8 cellular contexts compared by ENCODE assay signal in genomic region chr19:42113641-42114348, GRCh38. TPM values are rescaled to one million over a fixed set of nuclear protein-coding genes. Genes with fewer than 3 reads are reported as not detected.
DNase-seq lines count a peak whose midpoint lies in the region; ATAC-seq and TF ChIP-seq lines count a peak whose summit lies in the region.

No MANE protein-coding gene starts in this region.

- ATAC-seq in CD8-positive, alpha-beta T cell = no peak
- ATAC-seq in GM19023 (IDR thresholded peaks at IDR 0.05; ENCODE audit: unreplicated experiment) (peak; percentile 65), foreskin keratinocyte (peak; percentile 88)
- peak; percentile 48 for ATAC-seq in stimulated activated naive CD8-positive, alpha-beta T cell treated with anti-CD3 and anti-CD28 coated beads, Interleukin-15, Interleukin-2, amounts not matched to agents 100 U/mL and 50 U/mL, for 24 hours

- peaks cover 2% of the 10 kb centered on the region for H3K4me1 ChIP-seq in CD8-positive, alpha-beta T cell (ENCODE audit: insufficient read depth, low read length)
- H3K4me1 ChIP-seq in SJSA1 (replicated peaks) (peaks cover 48% of the 10 kb centered on the region), foreskin keratinocyte (peaks cover 36% of the 10 kb centered on the region)

- DNase-seq in CD8-positive, alpha-beta T cell = no peak
- DNase-seq in HPDE6-E6E7 (ENCODE audit: extremely low spot score) = peak; percentile 95
- peak; percentile 83 to 93 for DNase-seq in SJSA1 (ENCODE audit: low read depth in 1 of 2, low spot score in 2 of 2)
- peak; percentile 99 for DNase-seq in foreskin keratinocyte
- peak; percentile 24 for DNase-seq in stimulated activated naive CD8-positive, alpha-beta T cell treated with anti-CD3 and anti-CD28 coated beads, Interleukin-15, Interleukin-2, amounts not matched to agents 100 U/mL and 50 U/mL, for 24 hours
- no peak for DNase-seq in stimulated activated CD8-positive, alpha-beta memory T cell treated with anti-CD3 and anti-CD28 coated beads, Interleukin-4, amount 100 ng/mL, for 48 hours
- no peak for DNase-seq in stimulated activated naive CD4-positive, alpha-beta T cell treated with Interleukin-2 at 50 U/mL for 16 hours (lab: John Stamatoyannopoulos, UW)

- peaks cover 8% of the 10 kb centered on the region for H3K4me1 Mint-ChIP-seq in CD8-positive, alpha-beta T cell (ENCODE audit: low read depth)

- H3K36me3 Mint-ChIP-seq in CD8-positive, alpha-beta T cell = peaks cover 79% of the 10 kb centered on the region

- H3K9me3 Mint-ChIP-seq in CD8-positive, alpha-beta T cell = no peaks in the 10 kb centered on the region

- CTCF ChIA-PET in CD8-positive, alpha-beta T cell (lab: Charles Lee) = interaction anchor here (0.7 to 7.0 kb wide), 8 partner anchors 19 to 287 kb away, joined by 3 to 79 read pairs (median 4); partner anchors contain the start of gene POU2F2

- no peak overlapping the region for H3K27ac ChIP-seq in CD8-positive, alpha-beta T cell (ENCODE audit: low read depth, low read length)
- H3K27ac ChIP-seq in SJSA1 (peak overlapping the region; percentile 50), foreskin keratinocyte (peak overlapping the region; percentile 100)

- H3K4me3 Mint-ChIP-seq in CD8-positive, alpha-beta T cell = no peak overlapping the region

- H3K27me3 ChIP-seq in CD8-positive, alpha-beta T cell (ENCODE audit: insufficient read depth, low read length) = no peaks in the 10 kb centered on the region
- no peaks in the 10 kb centered on the region for H3K27me3 ChIP-seq in SJSA1 (replicated peaks)
- H3K27me3 ChIP-seq in foreskin keratinocyte = no peaks in the 10 kb centered on the region

- no peaks in the 10 kb centered on the region for H3K27me3 Mint-ChIP-seq in CD8-positive, alpha-beta T cell (ENCODE audit: low read depth)

- intact Hi-C loops in CD8-positive, alpha-beta T cell (cut with DNase I, micrococcal nuclease) = no loop called here

- peaks cover 13% of the 10 kb centered on the region for H3K36me3 ChIP-seq in CD8-positive, alpha-beta T cell (ENCODE audit: insufficient read depth, low read length)
- H3K36me3 ChIP-seq in SJSA1 = no peaks in the 10 kb centered on the region

- H3K9me3 ChIP-seq in CD8-positive, alpha-beta T cell (ENCODE audit: low read length) = no peaks in the 10 kb centered on the region
- H3K9me3 ChIP-seq in SJSA1 (replicated peaks) = no peaks in the 10 kb centered on the region

- POLR2A ChIA-PET in CD8-positive, alpha-beta T cell (lab: Charles Lee) = interaction anchor here (0.6 to 1.5 kb wide), 2 partner anchors 30 to 310 kb away, joined by 3 read pairs; no protein-coding TSS in a partner anchor

- H3K4me3 ChIP-seq in CD8-positive, alpha-beta T cell (ENCODE audit: low read depth, low read length) = no peak overlapping the region
- no peak overlapping the region for H3K4me3 ChIP-seq in SJSA1

- H3K27ac Mint-ChIP-seq in CD8-positive, alpha-beta T cell = peak overlapping the region; percentile 69

- no peak for TF ChIP-seq CTCF in CD8-positive, alpha-beta T cell (IDR thresholded peaks at IDR 0.05)
- TF ChIP-seq CTCF in foreskin keratinocyte (conservative IDR thresholded peaks at IDR 0.05) = peak; percentile 72

RNA-seq across cellular contexts. Expression of gene POU2F2, which starts 18.5 kb away (rescaled TPM):
- 10 to 100 TPM; 14.6 to 17.0 TPM for total RNA-seq in CD8-positive, alpha-beta T cell
- total RNA-seq in SJSA1 (2014; rRNA removed; shearing (Covaris generic)) = 0.05 TPM in 1 of 2 replicates, not detected in the other
- 34.4 and 37.3 TPM in 2 replicates for total RNA-seq in foreskin keratinocyte
- 49.6 and 59.3 TPM in 2 replicates for polyA plus RNA-seq in foreskin keratinocyte

RNA-seq across cellular contexts. Expression of gene ZNF574, which starts 37.8 kb away (rescaled TPM):
- total RNA-seq in CD8-positive, alpha-beta T cell = 10 to 100 TPM; 25.0 to 26.2 TPM
- total RNA-seq in SJSA1 (2014; rRNA removed; shearing (Covaris generic)) = 20.6 and 23.0 TPM in 2 replicates
- 16.0 and 17.7 TPM in 2 replicates for total RNA-seq in foreskin keratinocyte
- 11.9 and 12.0 TPM in 2 replicates for polyA plus RNA-seq in foreskin keratinocyte

RNA-seq across cellular contexts. Expression of gene GRIK5, which starts 43.8 kb away (rescaled TPM):
- under 1 TPM; 0.19 to 0.50 TPM for total RNA-seq in CD8-positive, alpha-beta T cell
- not detected in 2 replicates for total RNA-seq in SJSA1 (2014; rRNA removed; shearing (Covaris generic))
- 0.07 and 0.11 TPM in 2 replicates for total RNA-seq in foreskin keratinocyte
- 0.06 and 0.19 TPM in 2 replicates for polyA plus RNA-seq in foreskin keratinocyte

Comparison
In these comparisons a context has a peak if more than half of its experiments do, and no peak if none do; other contexts are left out.
1. DNase-seq: peak in HPDE6-E6E7 (single experiment), SJSA1 (2 of 2), foreskin keratinocyte (2 of 2) and stimulated activated naive CD8-positive, alpha-beta T cell treated with anti-CD3 and anti-CD28 coated beads, Interleukin-15, Interleukin-2, amounts not matched to agents 100 U/mL and 50 U/mL, for 24 hours (single experiment); none in CD8-positive, alpha-beta T cell (0 of 7), stimulated activated CD8-positive, alpha-beta memory T cell treated with anti-CD3 and anti-CD28 coated beads, Interleukin-4, amount 100 ng/mL, for 48 hours (single experiment) and stimulated activated naive CD4-positive, alpha-beta T cell treated with Interleukin-2 at 50 U/mL for 16 hours (single experiment).
2. RNA of gene POU2F2, which starts 18.5 kb away (total RNA-seq): 34.4 to 37.3 TPM in foreskin keratinocyte and 14.6 to 17.0 TPM in CD8-positive, alpha-beta T cell; 0.05 TPM in SJSA1; every median in the first group is over 10 times any median in the second.